Comparison of ENCODE assay signal across 1 cellular context in genomic region chr7:107643407-107643806, GRCh38.
TF ChIP-seq lines count a peak whose summit lies in the region.

No MANE protein-coding gene starts in this region.

TF ChIP-seq in H1, 55 proteins besides CTCF, POLR2A, EP300 and RAD21 (continued from another document):
- TF ChIP-seq RXRA (IDR thresholded peaks at IDR 0.05; ENCODE audit: insufficient read depth, low read depth, low read length), result no peak
- no peak for TF ChIP-seq TEAD4 (IDR thresholded peaks at IDR 0.05; ENCODE audit: low read depth, low read length)
- no peak for TF ChIP-seq CHD2 (IDR thresholded peaks at IDR 0.05; ENCODE audit: low read length)
- no peak for TF ChIP-seq SP2 (IDR thresholded peaks at IDR 0.05; ENCODE audit: low read length)
